ENCODE assay signal across 14 cellular contexts in the genomic region with DNA sequence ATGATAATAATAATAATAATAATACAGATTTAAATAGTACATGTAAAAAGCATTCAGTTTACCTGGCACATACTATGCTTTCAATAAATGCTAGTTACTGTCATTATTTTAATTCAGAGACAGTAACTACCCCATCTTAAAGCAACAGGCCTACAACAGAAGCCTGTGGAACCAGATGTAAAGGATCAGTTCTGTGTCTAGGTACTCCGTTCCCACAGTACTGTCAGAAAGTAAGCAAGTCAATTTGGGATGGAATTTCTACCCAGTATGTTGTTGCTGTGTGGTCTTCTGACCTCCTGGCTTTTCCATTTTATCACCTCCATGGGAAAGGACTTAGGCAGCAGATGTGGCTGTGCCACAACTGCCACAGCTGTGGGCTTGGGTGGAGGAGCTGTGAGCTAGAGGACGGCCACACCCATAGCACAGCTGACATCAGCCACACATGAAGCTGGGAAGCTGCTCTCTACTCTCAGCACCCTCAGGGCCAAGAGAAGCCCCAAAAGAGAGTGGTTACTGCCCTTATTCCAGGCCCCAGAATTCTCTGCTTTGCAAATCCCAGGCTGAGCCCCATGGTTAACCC.
A peak's percentile ranks its signal among the peaks of the same experiment; 100 is the strongest.
DNase-seq lines count a peak whose midpoint lies in the region; ATAC-seq and TF ChIP-seq lines count a peak whose summit lies in the region.
"Had no signal": no experiment of that assay in that cellular context is flagged by ENCODE, and none has a peak within 500 bp of the region (broad histone marks: within the 10 kb centered on the region; RNA-seq: fewer than 3 reads in every experiment).

No MANE protein-coding gene starts in this region.

- H3K36me3 Mint-ChIP-seq in activated CD4-positive, alpha-beta memory T cell treated with anti-CD3 and anti-CD28 coated beads, Interleukin-2, amount 10 ng/mL, durations not matched to agents 7 days and 5 days (ENCODE audit: low read depth) = no peaks in the 10 kb centered on the region
- H3K36me3 Mint-ChIP-seq in activated CD4-positive, alpha-beta memory T cell treated with anti-CD3 and anti-CD28 coated beads for 36 hours = no peaks in the 10 kb centered on the region
- peaks cover 6 to 11% of the 10 kb centered on the region in 2 donors for H3K36me3 Mint-ChIP-seq in stimulated activated naive B cell treated with anti-CD40 and anti-IgM and Interleukin-4, amounts not matched to agents 10 μg/mL and 1 μg/mL and 100 μg/mL, for 72 hours

- WGBS in esophagus muscularis mucosa = 66% methylated on average over 2 of the region's 2 CpGs
- WGBS in transverse colon (ENCODE audit: low coverage in 1 of 2), 2 donors = 74% methylated on average over 2 of the region's 2 CpGs; no CpG with 5 or more reads in 1 of the 2 donors

- H3K36me3 ChIP-seq in esophagus muscularis mucosa (peaks cover 53 to 95% (median 84%) of the 10 kb centered on the region in 4 donors), muscle layer of colon (ENCODE audit: insufficient read depth, low read length) (peaks cover 58% of the 10 kb centered on the region), transverse colon (peaks cover 0 to 50% (median 16%) of the 10 kb centered on the region in 4 donors)
- H3K36me3 ChIP-seq: ovary had no signal

- H3K27me3 Mint-ChIP-seq in activated CD4-positive, alpha-beta memory T cell treated with anti-CD3 and anti-CD28 coated beads, Interleukin-2, amount 10 ng/mL, durations not matched to agents 7 days and 5 days = no peaks in the 10 kb centered on the region
- no peaks in the 10 kb centered on the region for H3K27me3 Mint-ChIP-seq in activated CD4-positive, alpha-beta memory T cell treated with anti-CD3 and anti-CD28 coated beads for 36 hours
- no peaks in the 10 kb centered on the region for H3K27me3 Mint-ChIP-seq in stimulated activated naive B cell treated with anti-CD40 and anti-IgM and Interleukin-4, amounts not matched to agents 10 μg/mL and 1 μg/mL and 100 μg/mL, for 72 hours

- no peaks in the 10 kb centered on the region for H3K9me3 Mint-ChIP-seq in activated CD4-positive, alpha-beta memory T cell treated with anti-CD3 and anti-CD28 coated beads, Interleukin-2, amount 10 ng/mL, durations not matched to agents 7 days and 5 days
- H3K9me3 Mint-ChIP-seq in activated CD4-positive, alpha-beta memory T cell treated with anti-CD3 and anti-CD28 coated beads for 36 hours = no peaks in the 10 kb centered on the region
- H3K9me3 Mint-ChIP-seq in stimulated activated naive B cell treated with anti-CD40 and anti-IgM and Interleukin-4, amounts not matched to agents 10 μg/mL and 1 μg/mL and 100 μg/mL, for 72 hours = no peaks in the 10 kb centered on the region
- H3K9me3 Mint-ChIP-seq: activated T-helper 1 cell treated with anti-CD3 and anti-CD28 coated beads, Interleukin-12 subunit alpha, Interleukin-12 subunit beta, Interleukin-2, Interleukin-4 antibody, amounts not matched to agents 30 ng/mL and 10 ng/mL and 1 ng/mL, durations not matched to agents 14 hours and 24 hours and 36 hours; WTC11 had no signal

- POLR2A ChIA-PET in activated CD4-positive, alpha-beta memory T cell treated with anti-CD3 and anti-CD28 coated beads, Interleukin-2, amount 10 ng/mL, durations not matched to agents 7 days and 5 days (lab: Charles Lee) = no interaction called here
- POLR2A ChIA-PET in activated CD4-positive, alpha-beta memory T cell treated with anti-CD3 and anti-CD28 coated beads for 36 hours (lab: Charles Lee) = no interaction called here

- no peak for TF ChIP-seq EP300 in esophagus muscularis mucosa (IDR thresholded peaks at IDR 0.05)
- no peak for TF ChIP-seq EP300 in transverse colon (IDR thresholded peaks at IDR 0.05; ENCODE audit: low read depth)

- CTCF ChIA-PET in activated CD4-positive, alpha-beta memory T cell treated with anti-CD3 and anti-CD28 coated beads, Interleukin-2, amount 10 ng/mL, durations not matched to agents 7 days and 5 days (lab: Charles Lee) = no interaction called here
- CTCF ChIA-PET in activated CD4-positive, alpha-beta memory T cell treated with anti-CD3 and anti-CD28 coated beads for 36 hours (lab: Charles Lee) = no interaction called here

- H3K4me1 ChIP-seq in esophagus muscularis mucosa (peaks cover 48 to 73% (median 67%) of the 10 kb centered on the region in 4 donors), muscle layer of colon (ENCODE audit: insufficient read depth, low read length) (peaks cover 41% of the 10 kb centered on the region), transverse colon (peaks cover 4 to 31% (median 14%) of the 10 kb centered on the region in 4 donors)

- no peak overlapping the region for H3K27ac Mint-ChIP-seq in activated CD4-positive, alpha-beta memory T cell treated with anti-CD3 and anti-CD28 coated beads, Interleukin-2, amount 10 ng/mL, durations not matched to agents 7 days and 5 days
- H3K27ac Mint-ChIP-seq in activated CD4-positive, alpha-beta memory T cell treated with anti-CD3 and anti-CD28 coated beads for 36 hours = no peak overlapping the region
- H3K27ac Mint-ChIP-seq in stimulated activated naive B cell treated with anti-CD40 and anti-IgM and Interleukin-4, amounts not matched to agents 10 μg/mL and 1 μg/mL and 100 μg/mL, for 72 hours = no peak overlapping the region
- H3K27ac Mint-ChIP-seq: activated T-helper 1 cell treated with anti-CD3 and anti-CD28 coated beads, Interleukin-12 subunit alpha, Interleukin-12 subunit beta, Interleukin-2, Interleukin-4 antibody, amounts not matched to agents 30 ng/mL and 10 ng/mL and 1 ng/mL, durations not matched to agents 14 hours and 24 hours and 36 hours; WTC11 had no signal

- in situ Hi-C loops in transverse colon (cut with MboI; ENCODE audit: low pct_ligation_motif_present in 1 of 4, low pct_unique_long_range_greater_than_20kb in 1 of 4, low sequenced_read_pairs in 3 of 4) = loop anchor here (25.0 kb wide), 3 partner anchors 195 to 720 kb away; no protein-coding TSS in a partner anchor

- no peak overlapping the region for H3K9ac ChIP-seq in muscle layer of colon (ENCODE audit: low read length)

- TF ChIP-seq POLR2A in esophagus muscularis mucosa (IDR thresholded peaks at IDR 0.05; ENCODE audit: low read depth) (no peak), transverse colon (IDR thresholded peaks at IDR 0.05) (no peak)

- H3K4me3 Mint-ChIP-seq in activated CD4-positive, alpha-beta memory T cell treated with anti-CD3 and anti-CD28 coated beads, Interleukin-2, amount 10 ng/mL, durations not matched to agents 7 days and 5 days = no peak overlapping the region
- no peak overlapping the region for H3K4me3 Mint-ChIP-seq in activated CD4-positive, alpha-beta memory T cell treated with anti-CD3 and anti-CD28 coated beads for 36 hours
- no peak overlapping the region for H3K4me3 Mint-ChIP-seq in stimulated activated naive B cell treated with anti-CD40 and anti-IgM and Interleukin-4, amounts not matched to agents 10 μg/mL and 1 μg/mL and 100 μg/mL, for 72 hours
- H3K4me3 Mint-ChIP-seq: activated T-helper 1 cell treated with anti-CD3 and anti-CD28 coated beads, Interleukin-12 subunit alpha, Interleukin-12 subunit beta, Interleukin-2, Interleukin-4 antibody, amounts not matched to agents 30 ng/mL and 10 ng/mL and 1 ng/mL, durations not matched to agents 14 hours and 24 hours and 36 hours; WTC11 had no signal

- intact Hi-C loops in activated CD4-positive, alpha-beta memory T cell treated with anti-CD3 and anti-CD28 coated beads for 36 hours (cut with micrococcal nuclease) = no loop called here
- intact Hi-C loops in esophagus muscularis mucosa (cut with DNase I) (no loop called here), transverse colon (cut with DNase I; ENCODE audit: low total_unique reads) (no loop called here)

- TF ChIP-seq CTCF in esophagus muscularis mucosa (IDR thresholded peaks at IDR 0.05) (no peak), transverse colon (IDR thresholded peaks at IDR 0.05) (no peak)

- H3K4me3 ChIP-seq in esophagus muscularis mucosa (no peak overlapping the region), muscle layer of colon (ENCODE audit: low read depth in 1 of 2, low read length in 2 of 2) (no peak overlapping the region), transverse colon (no peak overlapping the region)
- H3K4me3 ChIP-seq: ovary had no signal

- no peaks in the 10 kb centered on the region for H3K9me3 ChIP-seq in esophagus muscularis mucosa
- H3K9me3 ChIP-seq in muscle layer of colon (ENCODE audit: low read length) = no peaks in the 10 kb centered on the region
- H3K9me3 ChIP-seq in transverse colon = no peaks in the 10 kb centered on the region
- H3K9me3 ChIP-seq: ovary had no signal

- H3K27me3 ChIP-seq in esophagus muscularis mucosa (no peaks in the 10 kb centered on the region), muscle layer of colon (ENCODE audit: control insufficient read depth in 1 of 2, insufficient read depth in 2 of 2, low read length in 2 of 2) (no peaks in the 10 kb centered on the region), transverse colon (no peaks in the 10 kb centered on the region)
- H3K27me3 ChIP-seq: ovary had no signal

- H3K4me1 Mint-ChIP-seq in activated CD4-positive, alpha-beta memory T cell treated with anti-CD3 and anti-CD28 coated beads, Interleukin-2, amount 10 ng/mL, durations not matched to agents 7 days and 5 days = peaks cover 8% of the 10 kb centered on the region
- H3K4me1 Mint-ChIP-seq in activated CD4-positive, alpha-beta memory T cell treated with anti-CD3 and anti-CD28 coated beads for 36 hours (ENCODE audit: low read depth) = no peaks in the 10 kb centered on the region
- H3K4me1 Mint-ChIP-seq in stimulated activated naive B cell treated with anti-CD40 and anti-IgM and Interleukin-4, amounts not matched to agents 10 μg/mL and 1 μg/mL and 100 μg/mL, for 72 hours = peaks cover 1 to 5% of the 10 kb centered on the region in 2 donors
- H3K4me1 Mint-ChIP-seq: WTC11 had no signal

- H3K27ac ChIP-seq in esophagus muscularis mucosa (replicated peaks in 1 of 4) (peak overlapping the region; percentile 65 to 77 (median 66)), muscle layer of colon (ENCODE audit: low read depth, low read length) (peak overlapping the region; percentile 48), transverse colon (peak overlapping the region; percentile 43 to 73 (median 58))
- H3K27ac ChIP-seq: ovary had no signal

- DNase-seq in activated CD4-positive, alpha-beta memory T cell treated with anti-CD3 and anti-CD28 coated beads, Interleukin-2, amount 10 ng/mL, durations not matched to agents 7 days and 5 days = peak; percentile 33
- no peak for DNase-seq in activated CD4-positive, alpha-beta memory T cell treated with anti-CD3 and anti-CD28 coated beads for 36 hours
- DNase-seq in esophagus muscularis mucosa (ENCODE audit: extremely low spot score) = no peak
- DNase-seq in transverse colon = no peak
- DNase-seq in mesenteric fat pad (ENCODE audit: low spot score) = no peak
- no peak for DNase-seq in stimulated activated naive B cell treated with anti-CD40 and anti-IgM and Interleukin-4, amounts not matched to agents 10 μg/mL and 1 μg/mL and 100 μg/mL, for 72 hours
- DNase-seq: NCI-H1092 treated with DMSO at 0.1 percent for 48 hours, NCI-H510A, ovary, SHP77 had no signal

- no peak for ATAC-seq in stimulated activated naive B cell treated with anti-CD40 and anti-IgM and Interleukin-4, amounts not matched to agents 10 μg/mL and 1 μg/mL and 100 μg/mL, for 72 hours (replicated peaks)
- no peak for ATAC-seq in HG03457 (IDR thresholded peaks at IDR 0.05; ENCODE audit: unreplicated experiment)
- ATAC-seq: WTC11 had no signal
